ENCODE assay signal across 8 cellular contexts in the genomic region with DNA sequence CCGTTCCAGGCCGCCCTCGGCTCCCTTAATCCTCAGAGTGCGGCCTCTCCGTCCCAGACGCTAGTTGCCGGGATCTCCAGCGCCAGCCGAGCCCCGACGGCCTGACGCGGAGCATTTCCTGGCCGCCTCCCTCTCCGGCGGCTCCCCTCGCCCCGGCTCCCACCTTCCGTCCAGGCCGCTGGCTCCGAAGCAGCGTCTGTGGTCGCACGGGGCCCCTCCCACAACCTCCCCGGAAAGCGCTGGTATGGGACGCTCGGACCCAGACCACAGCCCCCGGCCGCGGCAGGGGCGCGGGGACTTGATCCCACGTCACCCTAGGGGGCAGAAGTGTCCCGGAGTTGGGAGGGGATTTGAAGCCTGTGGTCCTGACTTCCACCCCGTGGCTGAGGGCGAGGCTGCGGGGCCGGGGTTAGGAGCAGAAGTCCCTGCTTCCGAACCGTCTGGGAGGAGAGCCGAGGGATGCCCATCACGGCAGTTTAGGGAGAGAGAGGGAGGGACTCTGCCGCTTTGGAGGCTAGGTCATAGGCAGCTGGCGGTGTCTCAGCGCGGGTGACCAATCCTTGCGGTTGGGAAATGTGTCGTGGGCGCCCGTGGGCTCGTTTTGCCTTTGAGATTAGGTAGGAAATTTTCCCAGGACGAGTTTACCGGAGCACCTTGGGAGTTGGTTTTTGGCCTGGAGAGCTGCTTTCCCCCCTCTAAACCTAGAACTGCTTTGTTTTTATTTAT. TPM values are rescaled to one million over a fixed set of nuclear protein-coding genes. Genes with fewer than 3 reads are reported as not detected.
DNase-seq lines count a peak whose midpoint lies in the region; ATAC-seq and TF ChIP-seq lines count a peak whose summit lies in the region.
"Not testable (repeated sequence)": the region's sequence is repeated elsewhere in the genome, so short reads cannot be mapped to it uniquely, and the experiment has no call there.

No MANE protein-coding gene starts in this region.

- peak overlapping the region; percentile 92 for H3K27ac ChIP-seq in AG04450 (ENCODE audit: low read depth, low read length)

- H3K9me3 Mint-ChIP-seq in activated CD4-positive, alpha-beta T cell treated with anti-CD3 and anti-CD28 coated beads, Interleukin-2, amount 10 ng/mL, durations not matched to agents 7 days and 5 days: not testable (repeated sequence)

- CTCF ChIA-PET in AG04450 (lab: Charles Lee): not testable (repeated sequence)
- CTCF ChIA-PET in activated CD4-positive, alpha-beta T cell treated with anti-CD3 and anti-CD28 coated beads, Interleukin-2, amount 10 ng/mL, durations not matched to agents 7 days and 5 days (lab: Charles Lee): interaction anchor here (0.6 kb wide), 1 partner anchor 15 kb away, joined by 4 read pairs; no protein-coding TSS in a partner anchor

- DNase-seq in AG04450 (ENCODE audit: low read depth, low spot score): not testable (repeated sequence)
- DNase-seq in NCI-H460 (ENCODE audit: extremely low read depth, low read depth): peak; percentile 9
- peak; percentile 53 for DNase-seq in activated CD4-positive, alpha-beta T cell treated with anti-CD3 and anti-CD28 coated beads, Interleukin-2, amount 10 ng/mL, durations not matched to agents 7 days and 5 days
- peak; percentile 49 for DNase-seq in dermis blood vessel endothelial cell
- DNase-seq in left colon: peak; percentile 54 to 65
- peak; percentile 6 to 29 for DNase-seq in stimulated activated CD4-positive, alpha-beta T cell treated with anti-CD3 and anti-CD28 coated beads, Interleukin-12 subunit alpha, Interleukin-12 subunit beta, amount 100 ng/mL, for 24 hours (ENCODE audit: low read depth in 2 of 2)

- peak overlapping the region; percentile 90 for H3K4me3 ChIP-seq in AG04450 (ENCODE audit: low read depth, low read length)

- intact Hi-C loops in left colon (cut with DNase I, micrococcal nuclease): not testable (repeated sequence)

- H3K9me3 ChIP-seq in AG04450 (ENCODE audit: control insufficient read depth, insufficient read depth, low read length): not testable (repeated sequence)

- H3K4me3 Mint-ChIP-seq in activated CD4-positive, alpha-beta T cell treated with anti-CD3 and anti-CD28 coated beads, Interleukin-2, amount 10 ng/mL, durations not matched to agents 7 days and 5 days: peak overlapping the region; percentile 97

- TF ChIP-seq CTCF in AG04450 (IDR thresholded peaks at IDR 0.05; ENCODE audit: low read depth, low read length): not testable (repeated sequence)

- peak overlapping the region; percentile 99 for H3K27ac Mint-ChIP-seq in activated CD4-positive, alpha-beta T cell treated with anti-CD3 and anti-CD28 coated beads, Interleukin-2, amount 10 ng/mL, durations not matched to agents 7 days and 5 days

- not testable (repeated sequence) for H3K27me3 ChIP-seq in AG04450 (ENCODE audit: control insufficient read depth, insufficient read depth, low read length)

- H3K27me3 Mint-ChIP-seq in activated CD4-positive, alpha-beta T cell treated with anti-CD3 and anti-CD28 coated beads, Interleukin-2, amount 10 ng/mL, durations not matched to agents 7 days and 5 days: not testable (repeated sequence)

- H3K4me1 Mint-ChIP-seq in activated CD4-positive, alpha-beta T cell treated with anti-CD3 and anti-CD28 coated beads, Interleukin-2, amount 10 ng/mL, durations not matched to agents 7 days and 5 days: peaks cover 34% of the 10 kb centered on the region

- POLR2A ChIA-PET in AG04450 (lab: Yijun Ruan, JAX): interaction anchor here (0.6 to 1.4 kb wide), 9 partner anchors 13 to 255 kb away, joined by 3 to 7 read pairs (median 3); a partner anchor contains a TSS
- POLR2A ChIA-PET in activated CD4-positive, alpha-beta T cell treated with anti-CD3 and anti-CD28 coated beads, Interleukin-2, amount 10 ng/mL, durations not matched to agents 7 days and 5 days (lab: Charles Lee): interaction anchor here (0.7 kb wide), 1 partner anchor 167 kb away, joined by 3 read pairs; no protein-coding TSS in a partner anchor

- peaks cover 16% of the 10 kb centered on the region for H3K36me3 Mint-ChIP-seq in activated CD4-positive, alpha-beta T cell treated with anti-CD3 and anti-CD28 coated beads, Interleukin-2, amount 10 ng/mL, durations not matched to agents 7 days and 5 days (ENCODE audit: low read depth)

- peak; percentile 17 for ATAC-seq in GM18873 (IDR thresholded peaks at IDR 0.05; ENCODE audit: low FRiP score, unreplicated experiment)
- peak; percentile 34 for ATAC-seq in HG03045 (IDR thresholded peaks at IDR 0.05; ENCODE audit: unreplicated experiment)
- peak; percentile 41 for ATAC-seq in left colon

RNA-seq across cellular contexts. Expression of a gene that starts 0.6 kb away (rescaled TPM):
- polyA plus RNA-seq in AG04450 (2011; rRNA removed): 27.1 and 30.6 TPM in 2 replicates
- polyA minus RNA-seq in AG04450 (2011; rRNA and poly(A)+ RNA removed): 52.3 and 69.1 TPM in 2 replicates
- total RNA-seq in NCI-H460 (2014; rRNA removed; shearing (Covaris generic)): 21.7 and 27.0 TPM in 2 replicates
- polyA plus RNA-seq in NCI-H460 (2014; cell fraction: nucleus; rRNA removed): 15.3 and 15.5 TPM in 2 replicates
- 10 to 100 TPM; 21.8 to 21.9 TPM for total RNA-seq in activated CD4-positive, alpha-beta T cell treated with anti-CD3 and anti-CD28 coated beads, Interleukin-2, amount 10 ng/mL, durations not matched to agents 7 days and 5 days
- total RNA-seq in dermis blood vessel endothelial cell (19.5 and 33.2 TPM in 2 replicates), left colon (10 to 100 TPM; 25.3 to 27.1 TPM)
